ENCODE assay signal across 13 cellular contexts in genomic region chr11:67253872-67254624, GRCh38. TPM values are rescaled to one million over a fixed set of nuclear protein-coding genes. Genes with fewer than 3 reads are reported as not detected.
DNase-seq lines count a peak whose midpoint lies in the region; ATAC-seq, FAIRE-seq and TF ChIP-seq lines count a peak whose summit lies in the region.
"Had no signal": no experiment of that assay in that cellular context is flagged by ENCODE, and none has a peak within 500 bp of the region (broad histone marks: within the 10 kb centered on the region; RNA-seq: fewer than 3 reads in every experiment).

No MANE protein-coding gene starts in this region.

- peak overlapping the region in 6 of 11 experiments; percentile 4 to 54 (median 21); a peak in 4 of 22 replicates for H3K9ac ChIP-seq in BLaER1 treated with 17β-estradiol and CSF1 and Interleukin-3, amounts not matched to agents 10 nM and 100 nM

- peaks cover 16 to 85% (median 32%) of the 10 kb centered on the region in 10 experiments for H3K4me1 ChIP-seq in BLaER1 treated with 17β-estradiol and CSF1 and Interleukin-3, amounts not matched to agents 10 nM and 100 nM
- H3K4me1 ChIP-seq in mucosa of descending colon (ENCODE audit: low read depth): peaks cover 12% of the 10 kb centered on the region

- H3K27me3 ChIP-seq in BLaER1 treated with 17β-estradiol and CSF1 and Interleukin-3, amounts not matched to agents 10 nM and 100 nM: no peaks in the 10 kb centered on the region; a peak in 1 of 22 replicates
- no peaks in the 10 kb centered on the region for H3K27me3 ChIP-seq in bronchial epithelial cell (ENCODE audit: control insufficient read depth, insufficient read depth, low read length)

- H3K27ac ChIP-seq in BLaER1 treated with 17β-estradiol and CSF1 and Interleukin-3, amounts not matched to agents 10 nM and 100 nM: peak overlapping the region in 3 of 11 experiments; percentile 36 to 51 (median 49); a peak in 4 of 22 replicates

- peak; percentile 70 for FAIRE-seq in bronchial epithelial cell (lab: Jason Lieb, UNC)
- FAIRE-seq: frontal cortex, H54 had no signal

- intact Hi-C loops in mucosa of descending colon (cut with DNase I, micrococcal nuclease): no loop called here

- TF ChIP-seq CTCF in bronchial epithelial cell (IDR thresholded peaks at IDR 0.05; ENCODE audit: insufficient read depth, low read length, severe bottlenecking): no peak
- no peak for TF ChIP-seq CTCF in mucosa of descending colon (IDR thresholded peaks at IDR 0.05)

- DNase-seq in HUDEP-2 (lab: John Stamatoyannopoulos, UW; ENCODE audit: unreplicated experiment in 76 of 76): peak in 66 of 76 experiments; percentile 15 to 86 (median 50)
- DNase-seq in bronchial epithelial cell (ENCODE audit: low read depth): no peak
- DNase-seq in mucosa of descending colon: peak in 1 of 3 donors; percentile 62
- no peak for DNase-seq in OCI-M2 (lab: John Stamatoyannopoulos, UW; ENCODE audit: unreplicated experiment)
- DNase-seq in HuH-7 (ENCODE audit: low spot score): no peak
- DNase-seq: kidney glomerular epithelial cell, NCI-H1694, nucleus accumbens had no signal

- peak overlapping the region in 1 of 10 experiments; percentile 14; a peak in 2 of 20 replicates for H3K4me3 ChIP-seq in BLaER1 treated with 17β-estradiol and CSF1 and Interleukin-3, amounts not matched to agents 10 nM and 100 nM
- H3K4me3 ChIP-seq in bronchial epithelial cell (ENCODE audit: low read depth, low read length) (no peak overlapping the region), mucosa of descending colon (no peak overlapping the region)

- peak; percentile 44 for ATAC-seq in mucosa of descending colon
- no peak for ATAC-seq in HG02852 (IDR thresholded peaks at IDR 0.05; ENCODE audit: unreplicated experiment)
- ATAC-seq in HG03196 (IDR thresholded peaks at IDR 0.05; ENCODE audit: unreplicated experiment): no peak

- H3K9me3 ChIP-seq in BLaER1 treated with 17β-estradiol and CSF1 and Interleukin-3, amounts not matched to agents 10 nM and 100 nM (replicated peaks in 1 of 11): no peaks in the 10 kb centered on the region
- no peaks in the 10 kb centered on the region for H3K9me3 ChIP-seq in mucosa of descending colon

- peaks cover 65 to 98% (median 95%) of the 10 kb centered on the region in 11 experiments for H3K36me3 ChIP-seq in BLaER1 treated with 17β-estradiol and CSF1 and Interleukin-3, amounts not matched to agents 10 nM and 100 nM
- H3K36me3 ChIP-seq in bronchial epithelial cell (ENCODE audit: control insufficient read depth, insufficient read depth, low read length) (peaks cover 50% of the 10 kb centered on the region), mucosa of descending colon (ENCODE audit: low read depth) (peaks cover 29% of the 10 kb centered on the region)

- H4K20me1 ChIP-seq in BLaER1 treated with 17β-estradiol and CSF1 and Interleukin-3, amounts not matched to agents 10 nM and 100 nM: peaks cover 13 to 99% (median 93%) of the 10 kb centered on the region in 11 experiments; a peak in 21 of 22 replicates

- peak overlapping the region in 4 of 11 experiments; percentile 24 to 89 (median 74); a peak in 6 of 22 replicates for H3K4me2 ChIP-seq in BLaER1 treated with 17β-estradiol and CSF1 and Interleukin-3, amounts not matched to agents 10 nM and 100 nM

RNA-seq across cellular contexts. Expression of gene GRK2, which starts 12.2 kb away (rescaled TPM):
- total RNA-seq in bronchial epithelial cell: 55.0 and 77.4 TPM in 2 replicates
- total RNA-seq in mucosa of descending colon: 100 to 1,000 TPM in 2 of 3 donors, 10 to 100 TPM in 1; 86.8 to 114 (median 106) TPM

RNA-seq across cellular contexts. Expression of gene ANKRD13D, which starts 35.1 kb away (rescaled TPM):
- total RNA-seq in bronchial epithelial cell: 22.4 and 42.8 TPM in 2 replicates
- 10 to 100 TPM; 20.0 to 46.3 (median 26.7) TPM for total RNA-seq in mucosa of descending colon

RNA-seq across cellular contexts. Expression of gene SSH3, which starts 49.3 kb away (rescaled TPM):
- total RNA-seq in bronchial epithelial cell (32.0 and 35.0 TPM in 2 replicates), mucosa of descending colon (10 to 100 TPM; 55.8 to 87.0 (median 57.6) TPM)

Comparison
In these comparisons a context has a peak if more than half of its experiments do, and no peak if none do; other contexts are left out.
1. DNase-seq: peak in HUDEP-2 (66 of 76); none in bronchial epithelial cell (single experiment), OCI-M2 (single experiment) and HuH-7 (single experiment).